ENCODE assay signal across 19 cellular contexts in the genomic region with DNA sequence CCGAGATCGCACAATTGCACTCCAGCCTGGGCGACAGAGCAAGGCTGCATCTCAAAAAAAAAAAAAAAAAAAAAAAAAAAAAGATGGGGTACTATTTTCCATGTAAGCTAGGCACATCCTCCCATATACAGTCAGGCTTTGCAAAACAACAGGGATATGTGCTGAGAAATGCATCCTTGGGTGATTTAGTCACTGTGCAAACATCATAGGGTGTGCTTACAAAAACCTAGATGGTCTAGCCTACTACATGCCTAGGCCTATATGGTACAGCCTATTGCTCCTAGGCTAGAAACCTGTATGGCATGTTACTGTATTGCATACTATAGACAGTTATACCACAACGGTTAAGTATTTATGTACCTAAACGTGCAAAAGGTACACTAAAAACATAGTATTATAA.
"Had no signal": no experiment of that assay in that cellular context is flagged by ENCODE, and none has a peak within 500 bp of the region (broad histone marks: within the 10 kb centered on the region; RNA-seq: fewer than 3 reads in every experiment).

No MANE protein-coding gene starts in this region.

- H3K27ac Mint-ChIP-seq: activated naive CD8-positive, alpha-beta T cell treated with anti-CD3 and anti-CD28 coated beads, Interleukin-2, amount 10 ng/mL, durations not matched to agents 7 days and 5 days; immature natural killer cell had no signal

- H3K27me3 ChIP-seq: cardiac muscle cell, dorsolateral prefrontal cortex, esophagus muscularis mucosa, spleen, stomach had no signal

- H3K9me3 Mint-ChIP-seq: immature natural killer cell had no signal

- H3K9me3 ChIP-seq: thoracic aorta had no signal

- H3K4me1 Mint-ChIP-seq: immature natural killer cell, neural crest cell had no signal

- DNase-seq: activated naive CD4-positive, alpha-beta T cell; activated naive CD8-positive, alpha-beta T cell treated with anti-CD3 and anti-CD28 coated beads, Interleukin-2, amount 10 ng/mL, durations not matched to agents 7 days and 5 days; activated T-cell treated with anti-CD3 and anti-CD28 coated beads for 4 hours; anterior cingulate cortex; dorsolateral prefrontal cortex; immature natural killer cell; left colon; midbrain; spleen; stomach; T-helper 1 cell; T1000 had no signal

- ATAC-seq: activated CD4-positive, CD25-positive, alpha-beta regulatory T cell treated with anti-CD3 and anti-CD28 coated beads, Interleukin-2, amount 50 U/mL, for 24 hours; left colon; sciatic nerve had no signal

- H3K36me3 Mint-ChIP-seq: activated naive CD8-positive, alpha-beta T cell treated with anti-CD3 and anti-CD28 coated beads, Interleukin-2, amount 10 ng/mL, durations not matched to agents 7 days and 5 days had no signal

- H3K4me1 ChIP-seq: esophagus muscularis mucosa, spleen, stomach had no signal

- H3K4me3 ChIP-seq: cardiac muscle cell, dorsolateral prefrontal cortex, esophagus muscularis mucosa, lung, spleen, stomach, thoracic aorta had no signal

- H3K27me3 Mint-ChIP-seq: activated naive CD8-positive, alpha-beta T cell treated with anti-CD3 and anti-CD28 coated beads, Interleukin-2, amount 10 ng/mL, durations not matched to agents 7 days and 5 days had no signal

- H3K4me3 Mint-ChIP-seq: activated naive CD8-positive, alpha-beta T cell treated with anti-CD3 and anti-CD28 coated beads, Interleukin-2, amount 10 ng/mL, durations not matched to agents 7 days and 5 days; immature natural killer cell; neural crest cell had no signal

- H3K36me3 ChIP-seq: thoracic aorta had no signal

- H3K27ac ChIP-seq: cardiac muscle cell, dorsolateral prefrontal cortex, esophagus muscularis mucosa, spleen, stomach, thoracic aorta had no signal
